Comparison of ENCODE assay signal across 20 cellular contexts in genomic region chr1:210627740-210628139, GRCh38.
"Had no signal": no experiment of that assay in that cellular context is flagged by ENCODE, and none has a peak within 500 bp of the region (broad histone marks: within the 10 kb centered on the region; RNA-seq: fewer than 3 reads in every experiment).

No MANE protein-coding gene starts in this region.

- H3K36me3 Mint-ChIP-seq: immature natural killer cell had no signal

- H3K9me3 ChIP-seq: gastrocnemius medialis, heart left ventricle, right atrium auricular region, suprapubic skin, upper lobe of left lung had no signal

- H3K27ac Mint-ChIP-seq: activated T-helper 17 cell treated with anti-CD3 and anti-CD28 coated beads, Interleukin-2, amount 50 U/mL, for 72 hours; endodermal cell; immature natural killer cell; nephron had no signal

- H3K27me3 Mint-ChIP-seq: activated T-helper 17 cell treated with anti-CD3 and anti-CD28 coated beads, Interleukin-2, amount 50 U/mL, for 72 hours had no signal

- H3K9me3 Mint-ChIP-seq: activated T-helper 17 cell treated with anti-CD3 and anti-CD28 coated beads, Interleukin-2, amount 50 U/mL, for 72 hours; endodermal cell; nephron had no signal

- ATAC-seq: activated T-helper 17 cell treated with anti-CD3 and anti-CD28 coated beads, Interleukin-2, amount 50 U/mL, for 72 hours; gastrocnemius medialis; heart left ventricle; stimulated activated naive CD8-positive, alpha-beta T cell treated with anti-CD3 and anti-CD28 coated beads, Interleukin-15, Interleukin-2, amounts not matched to agents 100 U/mL and 50 U/mL, for 24 hours had no signal

- H3K4me3 Mint-ChIP-seq: activated T-helper 17 cell treated with anti-CD3 and anti-CD28 coated beads, Interleukin-2, amount 50 U/mL, for 72 hours; endodermal cell; immature natural killer cell; nephron had no signal

- H3K27me3 ChIP-seq: dorsolateral prefrontal cortex, gastrocnemius medialis, heart left ventricle, right atrium auricular region, suprapubic skin, upper lobe of left lung had no signal

- H3K36me3 ChIP-seq: gastrocnemius medialis, heart left ventricle, right atrium auricular region, suprapubic skin, upper lobe of left lung had no signal

- H3K4me3 ChIP-seq: dorsolateral prefrontal cortex, gastrocnemius medialis, heart left ventricle, right atrium auricular region, suprapubic skin, upper lobe of left lung had no signal

- H3K27ac ChIP-seq: gastrocnemius medialis, heart left ventricle, right atrium auricular region, suprapubic skin, upper lobe of left lung had no signal

- FAIRE-seq: small intestine had no signal

- H3K4me1 ChIP-seq: gastrocnemius medialis, suprapubic skin, upper lobe of left lung had no signal

- H3K4me1 Mint-ChIP-seq: activated T-helper 17 cell treated with anti-CD3 and anti-CD28 coated beads, Interleukin-2, amount 50 U/mL, for 72 hours; endodermal cell; immature natural killer cell had no signal

- DNase-seq: activated CD4-positive, alpha-beta T cell treated with anti-CD3 and anti-CD28 coated beads, Interleukin-2, amount 50 U/mL, for 4 hours; activated CD4-positive, CD25-positive, alpha-beta regulatory T cell treated with anti-CD3 and anti-CD28 coated beads, Interleukin-2, amount 50 U/mL, for 72 hours; activated naive CD4-positive, alpha-beta T cell treated with Interleukin-2 at 50 U/mL for 16 hours; activated T-cell treated with anti-CD3 and anti-CD28 coated beads for 4 hours; dorsolateral prefrontal cortex; endodermal cell; gastrocnemius medialis; heart left ventricle; immature natural killer cell; mesendoderm; occipital lobe; small intestine; stimulated activated CD4-positive, alpha-beta T cell treated with anti-CD3 and anti-CD28 coated beads, Interleukin-4, amount 100 ng/mL, for 4 hours; stimulated activated CD8-positive, alpha-beta memory T cell treated with anti-CD3 and anti-CD28 coated beads, Interleukin-4, amount 100 ng/mL, for 48 hours; stimulated activated naive CD8-positive, alpha-beta T cell treated with anti-CD3 and anti-CD28 coated beads, Interleukin-15, Interleukin-2, amounts not matched to agents 100 U/mL and 50 U/mL, for 24 hours; upper lobe of left lung had no signal
